1 cellular context compared by ENCODE assay signal in the genomic region with DNA sequence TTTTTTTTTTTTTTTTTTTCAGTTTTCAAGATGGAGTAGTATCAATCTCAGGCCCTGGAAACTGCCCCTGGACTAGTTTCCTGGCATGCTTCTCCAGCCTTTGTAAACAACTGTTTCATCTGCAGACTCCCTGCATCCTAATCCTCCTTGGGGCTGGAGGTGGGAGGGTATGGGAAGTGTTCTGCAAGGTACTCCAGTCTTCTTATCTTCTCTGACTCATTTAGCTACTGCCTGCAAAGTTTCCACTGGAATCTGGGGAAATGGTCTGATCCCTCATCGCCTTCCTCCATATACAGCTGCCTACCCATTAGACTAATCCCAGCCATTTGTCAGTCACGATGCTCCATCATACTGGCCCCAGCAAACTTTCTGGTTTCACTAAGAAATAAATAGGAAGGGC.
TF ChIP-seq lines count a peak whose summit lies in the region.

No MANE protein-coding gene starts in this region.

TF ChIP-seq in SK-N-SH, 30 proteins besides CTCF, POLR2A, EP300 and RAD21:
- no peak for TF ChIP-seq MEF2A (IDR thresholded peaks at IDR 0.05; ENCODE audit: borderline replicate concordance, low read depth)
- TF ChIP-seq TAF1 (IDR thresholded peaks at IDR 0.05; ENCODE audit: borderline replicate concordance, low read depth, low read length): no peak
- TF ChIP-seq RXRA (IDR thresholded peaks at IDR 0.05; ENCODE audit: borderline replicate concordance, low read depth): no peak
- TF ChIP-seq, protein P1, sequence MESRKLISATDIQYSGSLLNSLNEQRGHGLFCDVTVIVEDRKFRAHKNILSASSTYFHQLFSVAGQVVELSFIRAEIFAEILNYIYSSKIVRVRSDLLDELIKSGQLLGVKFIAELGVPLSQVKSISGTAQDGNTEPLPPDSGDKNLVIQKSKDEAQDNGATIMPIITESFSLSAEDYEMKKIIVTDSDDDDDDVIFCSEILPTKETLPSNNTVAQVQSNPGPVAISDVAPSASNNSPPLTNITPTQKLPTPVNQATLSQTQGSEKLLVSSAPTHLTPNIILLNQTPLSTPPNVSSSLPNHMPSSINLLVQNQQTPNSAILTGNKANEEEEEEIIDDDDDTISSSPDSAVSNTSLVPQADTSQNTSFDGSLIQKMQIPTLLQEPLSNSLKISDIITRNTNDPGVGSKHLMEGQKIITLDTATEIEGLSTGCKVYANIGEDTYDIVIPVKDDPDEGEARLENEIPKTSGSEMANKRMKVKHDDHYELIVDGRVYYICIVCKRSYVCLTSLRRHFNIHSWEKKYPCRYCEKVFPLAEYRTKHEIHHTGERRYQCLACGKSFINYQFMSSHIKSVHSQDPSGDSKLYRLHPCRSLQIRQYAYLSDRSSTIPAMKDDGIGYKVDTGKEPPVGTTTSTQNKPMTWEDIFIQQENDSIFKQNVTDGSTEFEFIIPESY (IDR thresholded peaks at IDR 0.05; ENCODE audit: borderline replicate concordance, low read depth): no peak
- no peak for TF ChIP-seq RCOR1 (IDR thresholded peaks at IDR 0.05; ENCODE audit: low read length)
- TF ChIP-seq CHD2 (IDR thresholded peaks at IDR 0.05; ENCODE audit: low read length, partially characterized antibody): no peak
- TF ChIP-seq RFX5 (IDR thresholded peaks at IDR 0.05; ENCODE audit: low read length): no peak
- TF ChIP-seq, protein P2, sequence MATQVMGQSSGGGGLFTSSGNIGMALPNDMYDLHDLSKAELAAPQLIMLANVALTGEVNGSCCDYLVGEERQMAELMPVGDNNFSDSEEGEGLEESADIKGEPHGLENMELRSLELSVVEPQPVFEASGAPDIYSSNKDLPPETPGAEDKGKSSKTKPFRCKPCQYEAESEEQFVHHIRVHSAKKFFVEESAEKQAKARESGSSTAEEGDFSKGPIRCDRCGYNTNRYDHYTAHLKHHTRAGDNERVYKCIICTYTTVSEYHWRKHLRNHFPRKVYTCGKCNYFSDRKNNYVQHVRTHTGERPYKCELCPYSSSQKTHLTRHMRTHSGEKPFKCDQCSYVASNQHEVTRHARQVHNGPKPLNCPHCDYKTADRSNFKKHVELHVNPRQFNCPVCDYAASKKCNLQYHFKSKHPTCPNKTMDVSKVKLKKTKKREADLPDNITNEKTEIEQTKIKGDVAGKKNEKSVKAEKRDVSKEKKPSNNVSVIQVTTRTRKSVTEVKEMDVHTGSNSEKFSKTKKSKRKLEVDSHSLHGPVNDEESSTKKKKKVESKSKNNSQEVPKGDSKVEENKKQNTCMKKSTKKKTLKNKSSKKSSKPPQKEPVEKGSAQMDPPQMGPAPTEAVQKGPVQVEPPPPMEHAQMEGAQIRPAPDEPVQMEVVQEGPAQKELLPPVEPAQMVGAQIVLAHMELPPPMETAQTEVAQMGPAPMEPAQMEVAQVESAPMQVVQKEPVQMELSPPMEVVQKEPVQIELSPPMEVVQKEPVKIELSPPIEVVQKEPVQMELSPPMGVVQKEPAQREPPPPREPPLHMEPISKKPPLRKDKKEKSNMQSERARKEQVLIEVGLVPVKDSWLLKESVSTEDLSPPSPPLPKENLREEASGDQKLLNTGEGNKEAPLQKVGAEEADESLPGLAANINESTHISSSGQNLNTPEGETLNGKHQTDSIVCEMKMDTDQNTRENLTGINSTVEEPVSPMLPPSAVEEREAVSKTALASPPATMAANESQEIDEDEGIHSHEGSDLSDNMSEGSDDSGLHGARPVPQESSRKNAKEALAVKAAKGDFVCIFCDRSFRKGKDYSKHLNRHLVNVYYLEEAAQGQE (IDR thresholded peaks at IDR 0.05; ENCODE audit: low read depth, low read length): no peak
- TF ChIP-seq FOXM1 (IDR thresholded peaks at IDR 0.05; ENCODE audit: low read depth): no peak
- no peak for TF ChIP-seq YY1 (IDR thresholded peaks at IDR 0.05; ENCODE audit: low read depth)
- TF ChIP-seq, protein P3, sequence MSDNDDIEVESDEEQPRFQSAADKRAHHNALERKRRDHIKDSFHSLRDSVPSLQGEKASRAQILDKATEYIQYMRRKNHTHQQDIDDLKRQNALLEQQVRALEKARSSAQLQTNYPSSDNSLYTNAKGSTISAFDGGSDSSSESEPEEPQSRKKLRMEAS (IDR thresholded peaks at IDR 0.05; ENCODE audit: low read depth): no peak
- no peak for TF ChIP-seq JUND (IDR thresholded peaks at IDR 0.05)
- TF ChIP-seq, protein P4, sequence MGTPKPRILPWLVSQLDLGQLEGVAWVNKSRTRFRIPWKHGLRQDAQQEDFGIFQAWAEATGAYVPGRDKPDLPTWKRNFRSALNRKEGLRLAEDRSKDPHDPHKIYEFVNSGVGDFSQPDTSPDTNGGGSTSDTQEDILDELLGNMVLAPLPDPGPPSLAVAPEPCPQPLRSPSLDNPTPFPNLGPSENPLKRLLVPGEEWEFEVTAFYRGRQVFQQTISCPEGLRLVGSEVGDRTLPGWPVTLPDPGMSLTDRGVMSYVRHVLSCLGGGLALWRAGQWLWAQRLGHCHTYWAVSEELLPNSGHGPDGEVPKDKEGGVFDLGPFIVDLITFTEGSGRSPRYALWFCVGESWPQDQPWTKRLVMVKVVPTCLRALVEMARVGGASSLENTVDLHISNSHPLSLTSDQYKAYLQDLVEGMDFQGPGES (IDR thresholded peaks at IDR 0.05; ENCODE audit: low read depth, low read length): no peak
- TF ChIP-seq SIN3A (IDR thresholded peaks at IDR 0.05; ENCODE audit: borderline replicate concordance, low read depth, low read length): no peak
- no peak; the same call in 1 of the 2 replicates for TF ChIP-seq FOSL2 (IDR thresholded peaks at IDR 0.05; ENCODE audit: borderline replicate concordance, low read depth)
- no peak for TF ChIP-seq TCF12 (IDR thresholded peaks at IDR 0.05)
- TF ChIP-seq GABPA (IDR thresholded peaks at IDR 0.05; ENCODE audit: low read depth): no peak
- no peak for TF ChIP-seq EZH2phosphoT487 (IDR thresholded peaks at IDR 0.05; ENCODE audit: borderline replicate concordance, low read depth)
